Comparison of ENCODE assay signal across 36 cellular contexts in the genomic region with DNA sequence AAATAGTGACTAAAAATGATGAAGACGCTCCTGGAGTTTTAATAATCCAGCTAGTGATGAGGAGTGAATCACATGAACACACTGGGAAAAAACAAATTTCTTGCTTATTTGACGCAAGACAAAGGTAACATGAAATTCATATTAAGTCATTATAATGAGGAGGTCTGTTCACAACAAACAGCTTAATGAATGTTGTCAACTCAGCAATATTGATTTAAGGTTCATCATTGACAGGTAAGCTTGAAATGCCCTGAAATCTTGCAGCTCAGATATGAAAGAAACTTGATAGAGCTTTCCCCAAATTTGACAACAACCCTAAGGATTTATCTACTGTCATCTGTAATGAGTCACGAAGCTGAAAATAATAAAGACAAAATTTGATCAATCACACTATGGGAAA.
"Had no signal": no experiment of that assay in that cellular context is flagged by ENCODE, and none has a peak within 500 bp of the region (broad histone marks: within the 10 kb centered on the region; RNA-seq: fewer than 3 reads in every experiment).

No MANE protein-coding gene starts in this region.

- H3K9me3 ChIP-seq: adrenal gland, body of pancreas, breast epithelium had no signal

- H3K36me3 ChIP-seq: adrenal gland, brain microvascular endothelial cell, breast epithelium, WERI-Rb-1 had no signal

- DNase-seq: activated CD4-positive, alpha-beta memory T cell treated with anti-CD3 and anti-CD28 coated beads for 36 hours; activated CD4-positive, alpha-beta T cell treated with anti-CD3 and anti-CD28 coated beads for 1 hour; activated CD4-positive, alpha-beta T cell treated with anti-CD3 and anti-CD28 coated beads for 36 hours; activated CD4-positive, alpha-beta T cell treated with anti-CD3 and anti-CD28 coated beads, Interleukin-2, amount 10 ng/mL, durations not matched to agents 24 days and 14 days; activated CD4-positive, alpha-beta T cell treated with anti-CD3 and anti-CD28 coated beads, Interleukin-2, amount 50 U/mL, for 1 hour; activated CD4-positive, alpha-beta T cell treated with anti-CD3 and anti-CD28 coated beads, Interleukin-2, amount 50 U/mL, for 4 hours; activated CD4-positive, CD25-positive, alpha-beta regulatory T cell; activated CD8-positive, alpha-beta memory T cell treated with anti-CD3 and anti-CD28 coated beads, Interleukin-2, amount 50 U/mL, for 4 hours; activated CD8-positive, alpha-beta T cell treated with anti-CD3 and anti-CD28 coated beads for 36 hours; activated effector memory CD4-positive, alpha-beta T cell treated with anti-CD3 and anti-CD28 coated beads, Interleukin-2, amount 50 U/mL, for 16 hours; activated gamma-delta T cell treated with Interleukin-2 at 50 U/mL for 16 hours; activated naive CD4-positive, alpha-beta T cell; activated naive CD4-positive, alpha-beta T cell treated with anti-CD3 and anti-CD28 coated beads for 36 hours; activated naive CD4-positive, alpha-beta T cell treated with anti-CD3 and anti-CD28 coated beads, Interleukin-2, amount 50 U/mL, for 16 hours; activated naive CD8-positive, alpha-beta T cell treated with anti-CD3 and anti-CD28 coated beads for 36 hours; activated T-cell treated with anti-CD3 and anti-CD28 coated beads for 4 hours; activated T-cell treated with anti-CD3 and anti-CD28 coated beads, Interleukin-2, amount 50 U/mL, for 1 hour; activated T-cell treated with anti-CD3 and anti-CD28 coated beads, Interleukin-2, amount 50 U/mL, for 4 hours; activated T-cell treated with anti-CD3 and anti-CD28 coated beads, Interleukin-2, amount 50 U/mL, for 72 hours; adrenal gland; amniotic stem cell; aorta; body of pancreas; brain microvascular endothelial cell; central memory CD4-positive, alpha-beta T cell; T-helper 2 cell; T-helper 9 cell; WERI-Rb-1 had no signal

- FAIRE-seq: astrocyte, colon, TTC549 had no signal

- ATAC-seq: activated CD4-positive, alpha-beta T cell treated with anti-CD3 and anti-CD28 coated beads for 36 hours; activated CD4-positive, CD25-positive, alpha-beta regulatory T cell treated with anti-CD3 and anti-CD28 coated beads, Interleukin-2, amount 50 U/mL, for 24 hours; activated CD8-positive, alpha-beta T cell treated with anti-CD3 and anti-CD28 coated beads for 36 hours; activated naive CD4-positive, alpha-beta T cell treated with anti-CD3 and anti-CD28 coated beads, Interleukin-2, amount 50 U/mL, for 72 hours; activated T-cell treated with anti-CD3 and anti-CD28 coated beads, Interleukin-2, amount 50 U/mL, for 4 hours; activated T-cell treated with anti-CD3 and anti-CD28 coated beads, Interleukin-2, amount 50 U/mL, for 72 hours; activated T-helper 17 cell treated with anti-CD3 and anti-CD28 coated beads, Interleukin-2, amount 50 U/mL, for 72 hours; body of pancreas; WTC11 had no signal

- H3K27ac ChIP-seq: adrenal gland, body of pancreas, brain microvascular endothelial cell, breast epithelium, WERI-Rb-1 had no signal

- H3K4me1 ChIP-seq: adrenal gland, breast epithelium had no signal

- H3K4me3 ChIP-seq: adrenal gland, body of pancreas, breast epithelium had no signal

- H3K27me3 ChIP-seq: adrenal gland, body of pancreas, brain microvascular endothelial cell, breast epithelium had no signal
